In the genomic region with DNA sequence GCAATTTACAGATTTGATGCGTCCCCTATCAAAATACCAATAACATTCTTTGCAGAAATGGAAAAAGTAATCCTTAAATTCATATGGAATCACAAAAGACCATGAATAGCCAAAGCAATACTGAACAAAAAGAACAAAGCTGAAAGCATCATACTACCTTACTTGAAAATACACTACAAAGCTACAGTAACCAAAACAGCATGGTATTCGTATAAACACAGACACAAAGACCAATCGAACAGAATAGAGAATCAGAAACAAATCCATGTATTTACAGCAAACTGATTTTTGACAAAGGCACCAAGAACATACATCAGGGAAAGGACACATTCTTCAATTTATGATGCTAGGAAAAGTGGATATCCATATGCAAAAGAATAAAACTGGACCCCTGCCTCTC, we compare ENCODE assay signal across 32 cellular contexts.
"Had no signal": no experiment of that assay in that cellular context is flagged by ENCODE, and none has a peak within 500 bp of the region (broad histone marks: within the 10 kb centered on the region; RNA-seq: fewer than 3 reads in every experiment).

No MANE protein-coding gene starts in this region.

- ATAC-seq: activated naive CD4-positive, alpha-beta T cell treated with anti-CD3 and anti-CD28 coated beads, Interleukin-2, amount 50 U/mL, for 72 hours; activated naive CD8-positive, alpha-beta T cell treated with anti-CD3 and anti-CD28 coated beads, Interleukin-2, amount 50 U/mL, for 24 hours; activated T-cell treated with anti-CD3 and anti-CD28 coated beads, Interleukin-2, amount 50 U/mL, for 4 hours; activated T-cell treated with anti-CD3 and anti-CD28 coated beads, Interleukin-2, amount 50 U/mL, for 72 hours; activated T-helper 17 cell treated with anti-CD3 and anti-CD28 coated beads, Interleukin-2, amount 50 U/mL, for 72 hours; body of pancreas had no signal

- H3K36me3 ChIP-seq: adrenal gland, ascending aorta, brain microvascular endothelial cell, breast epithelium, cardiac muscle cell had no signal

- H3K4me1 ChIP-seq: adrenal gland, ascending aorta, body of pancreas, breast epithelium had no signal

- FAIRE-seq: bronchial epithelial cell had no signal

- H3K4me3 ChIP-seq: adrenal gland, ascending aorta, body of pancreas, breast epithelium, cardiac muscle cell had no signal

- H3K27ac ChIP-seq: adrenal gland, ascending aorta, body of pancreas, brain microvascular endothelial cell, breast epithelium, cardiac muscle cell had no signal

- DNase-seq: activated effector memory CD4-positive, alpha-beta T cell treated with anti-CD3 and anti-CD28 coated beads, Interleukin-2, amount 50 U/mL, for 16 hours; activated effector memory CD4-positive, alpha-beta T cell treated with Interleukin-2 at 50 U/mL for 16 hours; activated gamma-delta T cell; activated gamma-delta T cell treated with Interleukin-2 at 50 U/mL for 16 hours; activated naive CD4-positive, alpha-beta T cell; activated naive CD4-positive, alpha-beta T cell treated with anti-CD3 and anti-CD28 coated beads for 36 hours; activated naive CD4-positive, alpha-beta T cell treated with anti-CD3 and anti-CD28 coated beads, Interleukin-2, amount 10 ng/mL, durations not matched to agents 7 days and 5 days; activated naive CD4-positive, alpha-beta T cell treated with anti-CD3 and anti-CD28 coated beads, Interleukin-2, amount 50 U/mL, for 16 hours; activated naive CD4-positive, alpha-beta T cell treated with Interleukin-2 at 50 U/mL for 16 hours; activated naive CD8-positive, alpha-beta T cell treated with anti-CD3 and anti-CD28 coated beads for 36 hours; activated naive CD8-positive, alpha-beta T cell treated with anti-CD3 and anti-CD28 coated beads, Interleukin-2, amount 10 ng/mL, durations not matched to agents 7 days and 5 days; activated naive CD8-positive, alpha-beta T cell treated with anti-CD3 and anti-CD28 coated beads, Interleukin-2, amount 50 U/mL, for 24 hours; activated T-cell treated with anti-CD3 and anti-CD28 coated beads, Interleukin-2, amount 50 U/mL, for 24 hours; activated T-cell treated with anti-CD3 and anti-CD28 coated beads, Interleukin-2, amount 50 U/mL, for 4 hours; activated T-cell treated with anti-CD3 and anti-CD28 coated beads, Interleukin-2, amount 50 U/mL, for 48 hours; activated T-cell treated with anti-CD3 and anti-CD28 coated beads, Interleukin-2, amount 50 U/mL, for 72 hours; adrenal gland; amniotic stem cell; amygdala; anterior cingulate cortex; aorta; body of pancreas; brain microvascular endothelial cell; caudate nucleus; central memory CD4-positive, alpha-beta T cell; cerebellar nuclear complex had no signal
